In the genomic region with DNA sequence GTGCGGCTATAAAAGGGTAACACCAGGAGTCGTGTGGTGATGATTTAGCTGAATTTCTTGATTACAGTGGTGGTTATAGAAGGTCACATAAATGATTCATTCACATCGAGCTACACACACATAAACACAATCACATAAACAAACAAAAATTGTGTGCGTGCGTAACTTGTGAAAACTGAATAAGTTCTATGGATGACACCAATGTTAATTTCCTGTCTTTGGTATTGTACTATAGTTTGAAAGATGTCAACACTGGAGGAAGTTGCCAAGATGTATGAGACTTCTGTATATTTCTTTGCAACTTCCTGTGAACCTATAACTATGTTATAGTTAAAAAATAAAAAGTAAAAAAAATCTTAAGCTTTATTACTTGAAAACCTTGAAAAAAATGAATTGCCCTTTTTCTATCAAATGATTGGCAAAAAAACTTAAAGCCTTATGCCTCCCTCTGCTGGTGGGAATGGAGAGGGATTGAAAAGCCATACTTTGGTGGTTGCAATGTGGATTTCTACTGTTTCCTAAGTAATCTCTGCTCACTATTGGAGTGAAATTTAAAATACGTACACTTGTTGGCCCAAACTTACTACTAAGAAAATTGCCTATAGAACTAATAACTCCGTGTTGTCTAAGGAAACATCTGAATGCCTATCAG, we compare ENCODE assay signal across 9 cellular contexts.
DNase-seq lines count a peak whose midpoint lies in the region; FAIRE-seq and TF ChIP-seq lines count a peak whose summit lies in the region.
"Had no signal": no experiment of that assay in that cellular context is flagged by ENCODE, and none has a peak within 500 bp of the region (broad histone marks: within the 10 kb centered on the region; RNA-seq: fewer than 3 reads in every experiment).

No MANE protein-coding gene starts in this region.

- no peaks in the 10 kb centered on the region for H3K9me1 ChIP-seq in keratinocyte (ENCODE audit: control insufficient read depth, extremely low read depth, insufficient read depth, low read length)

- H2AFZ ChIP-seq in keratinocyte (ENCODE audit: control insufficient read depth, low read length) (no peak overlapping the region), OCI-LY7 (ENCODE audit: low read length) (no peak overlapping the region)

- H3K4me3 ChIP-seq in keratinocyte (ENCODE audit: control insufficient read depth in 2 of 3, extremely low read depth in 1 of 3, insufficient read depth in 2 of 3, low read depth in 1 of 3, low read length in 3 of 3) (no peak overlapping the region), WERI-Rb-1 (ENCODE audit: low read depth, low read length) (no peak overlapping the region), OCI-LY7 (ENCODE audit: low read depth, low read length, poor library complexity, severe bottlenecking) (no peak overlapping the region), stomach (no peak overlapping the region)

- dilution Hi-C loops in keratinocyte (cut with MboI; ENCODE audit: extremely low pct_ligation_motif_present, low sequenced_read_pairs): loop anchor here (5.0 kb wide), 1 partner anchor 37 kb away; no protein-coding TSS in a partner anchor

- 46 to 68% (median 59%) methylated on average over 7 of the region's 7 CpGs for WGBS in stomach, 5 donors

- no peak overlapping the region for H3K9ac ChIP-seq in keratinocyte (ENCODE audit: control insufficient read depth, extremely low read depth, insufficient read depth, low read length)

- TF ChIP-seq POLR2A in stomach (IDR thresholded peaks at IDR 0.05): no peak

- H3K79me2 ChIP-seq in keratinocyte (ENCODE audit: control insufficient read depth, insufficient read depth, low read length) (no peaks in the 10 kb centered on the region), OCI-LY7 (ENCODE audit: insufficient read depth, low read depth, low read length) (no peaks in the 10 kb centered on the region)

- POLR2A ChIA-PET in OCI-LY7 (lab: Charles Lee): no interaction called here

- DNase-seq in AG09319 (ENCODE audit: extremely low read depth, low read depth) (no peak), GM20000 (ENCODE audit: low spot score) (peak; percentile 29), SK-MEL-5 (ENCODE audit: low read depth, low spot score) (peak; percentile 64), keratinocyte (ENCODE audit: low read depth, low spot score) (no peak), GM19240 (ENCODE audit: insufficient read length, low spot score) (no peak), WERI-Rb-1 (no peak), OCI-LY7 (ENCODE audit: low spot score) (no peak), stomach (no peak)
- DNase-seq: activated naive CD8-positive, alpha-beta T cell treated with anti-CD3 and anti-CD28 coated beads for 36 hours had no signal

- H3K27ac ChIP-seq in keratinocyte (ENCODE audit: control insufficient read depth, insufficient read depth, low read length): no peak overlapping the region
- H3K27ac ChIP-seq in WERI-Rb-1: no peak overlapping the region
- H3K27ac ChIP-seq in OCI-LY7 (ENCODE audit: low read depth, low read length, poor library complexity, severe bottlenecking): no peak overlapping the region
- no peak overlapping the region for H3K27ac ChIP-seq in stomach

- no peaks in the 10 kb centered on the region for H3K27me3 ChIP-seq in keratinocyte (ENCODE audit: control insufficient read depth, extremely low read depth, insufficient read depth, low read length)
- H3K27me3 ChIP-seq in WERI-Rb-1 (ENCODE audit: insufficient read depth, low read depth, severe bottlenecking): peaks cover 53% of the 10 kb centered on the region
- H3K27me3 ChIP-seq in stomach: peaks cover 0 to 22% (median 0%) of the 10 kb centered on the region in 3 donors

- H4K20me1 ChIP-seq in keratinocyte (ENCODE audit: control insufficient read depth, extremely low read depth, insufficient read depth, low read length): no peaks in the 10 kb centered on the region
- no peaks in the 10 kb centered on the region for H4K20me1 ChIP-seq in OCI-LY7 (ENCODE audit: insufficient read depth, low read length)

- no peaks in the 10 kb centered on the region for H3K4me1 ChIP-seq in keratinocyte (ENCODE audit: control insufficient read depth, extremely low read depth, insufficient read depth, low read length)
- H3K4me1 ChIP-seq in OCI-LY7 (ENCODE audit: insufficient read depth, low read length, poor library complexity, severe bottlenecking): no peaks in the 10 kb centered on the region
- H3K4me1 ChIP-seq in stomach: no peaks in the 10 kb centered on the region

- BruUV-seq in OCI-LY7 (replicated peaks; lab: Mats Ljungman, UMichigan): no TSS peak

- no peak for FAIRE-seq in keratinocyte (lab: Jason Lieb, UNC)

- intact Hi-C loops in OCI-LY7 (cut with micrococcal nuclease; ENCODE audit: unreplicated experiment): no loop called here
- intact Hi-C loops in stomach (cut with DNase I; ENCODE audit: low total_unique reads): no loop called here

- in situ Hi-C loops in SK-MEL-5 (cut with HindIII; ENCODE audit: low pct_unique_long_range_greater_than_20kb, low sequenced_read_pairs): no loop called here

- CTCF ChIA-PET in OCI-LY7 (lab: Charles Lee; ENCODE audit: unreplicated experiment): no interaction called here

- TF ChIP-seq EP300 in stomach (IDR thresholded peaks at IDR 0.05): no peak

- H3K9me3 ChIP-seq in keratinocyte (ENCODE audit: control insufficient read depth, low read depth, low read length): no peaks in the 10 kb centered on the region
- H3K9me3 ChIP-seq in WERI-Rb-1 (ENCODE audit: severe bottlenecking): peaks cover 7% of the 10 kb centered on the region
- H3K9me3 ChIP-seq in OCI-LY7 (ENCODE audit: low read length): no peaks in the 10 kb centered on the region
- H3K9me3 ChIP-seq in stomach: no peaks in the 10 kb centered on the region

- H3K36me3 ChIP-seq in keratinocyte (ENCODE audit: control insufficient read depth in 2 of 2, extremely low read depth in 1 of 2, insufficient read depth in 2 of 2, low read length in 2 of 2) (no peaks in the 10 kb centered on the region), WERI-Rb-1 (no peaks in the 10 kb centered on the region), OCI-LY7 (ENCODE audit: insufficient read depth, low read length) (no peaks in the 10 kb centered on the region), stomach (no peaks in the 10 kb centered on the region)

- H3K4me2 ChIP-seq in keratinocyte (ENCODE audit: control insufficient read depth, extremely low read depth, insufficient read depth, low read depth, low read length) (no peak overlapping the region), OCI-LY7 (ENCODE audit: low read length) (no peak overlapping the region)

- no peaks in the 10 kb centered on the region for H3K9me2 ChIP-seq in OCI-LY7 (ENCODE audit: insufficient read depth, low read length)

- TF ChIP-seq CTCF in AG09319 (IDR thresholded peaks at IDR 0.05; ENCODE audit: low read depth, low read length) (peak; percentile 70), GM20000 (IDR thresholded peaks at IDR 0.05; ENCODE audit: extremely low read depth, missing control alignments) (peak; percentile 24), keratinocyte (optimal IDR thresholded peaks at IDR 0.05 in 1 of 3, IDR thresholded peaks at IDR 0.05 in 1 of 3, conservative IDR thresholded peaks at IDR 0.05 in 1 of 3; ENCODE audit: extremely low read depth in 1 of 3, insufficient read depth in 2 of 3, low read length in 3 of 3) (peak in 2 of 3 experiments; percentile 50 to 58), WERI-Rb-1 (IDR thresholded peaks at IDR 0.05; ENCODE audit: low read depth, low read length) (no peak), OCI-LY7 (conservative IDR thresholded peaks at IDR 0.05; ENCODE audit: low read length) (no peak), stomach (IDR thresholded peaks at IDR 0.05) (peak in 2 of 7 experiments; percentile 26 to 31)

Comparison
In these comparisons a context has a peak if more than half of its experiments do, and no peak if none do; other contexts are left out.
1. DNase-seq: peak in GM20000 (single experiment) and SK-MEL-5 (single experiment); none in AG09319 (single experiment), keratinocyte (single experiment), GM19240 (single experiment), WERI-Rb-1 (single experiment), OCI-LY7 (single experiment) and stomach (single experiment).
2. CTCF ChIP-seq: peak in AG09319 (single experiment), GM20000 (single experiment) and keratinocyte (2 of 3); none in WERI-Rb-1 (single experiment) and OCI-LY7 (single experiment).